18 cellular contexts compared by ENCODE assay signal in the genomic region with DNA sequence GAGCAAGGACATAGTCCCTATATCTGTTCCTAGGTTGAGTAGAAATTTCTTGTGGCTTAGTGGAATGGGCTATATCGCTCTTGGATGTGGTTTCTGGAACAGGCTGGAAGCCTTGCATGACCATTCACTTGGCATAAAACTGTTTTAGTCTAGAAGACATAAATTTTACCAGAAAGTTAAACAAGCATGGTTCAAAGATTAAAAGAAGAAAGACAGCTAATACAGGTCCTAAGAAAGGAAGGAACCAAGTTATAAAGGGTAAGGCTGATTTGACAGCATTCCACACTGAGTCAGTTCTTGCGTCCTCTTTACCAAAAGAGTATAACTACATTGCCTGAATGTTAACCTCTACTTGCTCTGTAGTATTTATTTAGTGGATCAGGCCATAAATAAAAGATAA.
"Had no signal": no experiment of that assay in that cellular context is flagged by ENCODE, and none has a peak within 500 bp of the region (broad histone marks: within the 10 kb centered on the region; RNA-seq: fewer than 3 reads in every experiment).

No MANE protein-coding gene starts in this region.

- H3K9me3 Mint-ChIP-seq: activated B cell treated with CpG ODN at 0.5 μM for 24 hours, mesothelial cell of epicardium had no signal

- DNase-seq: activated B cell treated with CpG ODN at 0.5 μM for 24 hours; activated CD4-positive, alpha-beta T cell treated with anti-CD3 and anti-CD28 coated beads for 48 hours; activated CD8-positive, alpha-beta memory T cell treated with anti-CD3 and anti-CD28 coated beads, Interleukin-2, amount 50 U/mL, for 48 hours; activated gamma-delta T cell; activated naive CD8-positive, alpha-beta T cell treated with anti-CD3 and anti-CD28 coated beads for 36 hours; activated T-cell treated with anti-CD3 and anti-CD28 coated beads, Interleukin-2, amount 50 U/mL, for 72 hours; erythroblast; foreskin melanocyte; head of caudate nucleus; right cardiac atrium; small intestine; stimulated activated CD4-positive, alpha-beta T cell treated with anti-CD3 and anti-CD28 coated beads, Interleukin-4, amount 100 ng/mL, for 4 hours; stimulated activated CD8-positive, alpha-beta memory T cell treated with anti-CD3 and anti-CD28 coated beads, Interleukin-4, amount 100 ng/mL, for 48 hours; stimulated activated naive CD4-positive, alpha-beta T cell treated with Interleukin-2 at 50 U/mL for 16 hours; T-helper 2 cell; trophoblast cell had no signal

- ATAC-seq: activated T-cell treated with anti-CD3 and anti-CD28 coated beads, Interleukin-2, amount 50 U/mL, for 72 hours; right cardiac atrium had no signal

- FAIRE-seq: small intestine had no signal

- H3K4me1 Mint-ChIP-seq: activated B cell treated with CpG ODN at 0.5 μM for 24 hours; activated naive CD8-positive, alpha-beta T cell treated with anti-CD3 and anti-CD28 coated beads for 36 hours had no signal

- H3K36me3 Mint-ChIP-seq: activated naive CD8-positive, alpha-beta T cell treated with anti-CD3 and anti-CD28 coated beads for 36 hours; mesothelial cell of epicardium had no signal

- H3K27me3 Mint-ChIP-seq: activated B cell treated with CpG ODN at 0.5 μM for 24 hours; activated naive CD8-positive, alpha-beta T cell treated with anti-CD3 and anti-CD28 coated beads for 36 hours; progenitor cell of endocrine pancreas had no signal

- H3K27ac Mint-ChIP-seq: activated B cell treated with CpG ODN at 0.5 μM for 24 hours; activated naive CD8-positive, alpha-beta T cell treated with anti-CD3 and anti-CD28 coated beads for 36 hours; activated T-cell treated with anti-CD3 and anti-CD28 coated beads, Interleukin-2, amount 50 U/mL, for 72 hours; mesothelial cell of epicardium; progenitor cell of endocrine pancreas had no signal

- H3K4me3 Mint-ChIP-seq: activated B cell treated with CpG ODN at 0.5 μM for 24 hours; activated naive CD8-positive, alpha-beta T cell treated with anti-CD3 and anti-CD28 coated beads for 36 hours; activated T-cell treated with anti-CD3 and anti-CD28 coated beads, Interleukin-2, amount 50 U/mL, for 72 hours; mesothelial cell of epicardium had no signal
